1 cellular context compared by ENCODE assay signal in the genomic region with DNA sequence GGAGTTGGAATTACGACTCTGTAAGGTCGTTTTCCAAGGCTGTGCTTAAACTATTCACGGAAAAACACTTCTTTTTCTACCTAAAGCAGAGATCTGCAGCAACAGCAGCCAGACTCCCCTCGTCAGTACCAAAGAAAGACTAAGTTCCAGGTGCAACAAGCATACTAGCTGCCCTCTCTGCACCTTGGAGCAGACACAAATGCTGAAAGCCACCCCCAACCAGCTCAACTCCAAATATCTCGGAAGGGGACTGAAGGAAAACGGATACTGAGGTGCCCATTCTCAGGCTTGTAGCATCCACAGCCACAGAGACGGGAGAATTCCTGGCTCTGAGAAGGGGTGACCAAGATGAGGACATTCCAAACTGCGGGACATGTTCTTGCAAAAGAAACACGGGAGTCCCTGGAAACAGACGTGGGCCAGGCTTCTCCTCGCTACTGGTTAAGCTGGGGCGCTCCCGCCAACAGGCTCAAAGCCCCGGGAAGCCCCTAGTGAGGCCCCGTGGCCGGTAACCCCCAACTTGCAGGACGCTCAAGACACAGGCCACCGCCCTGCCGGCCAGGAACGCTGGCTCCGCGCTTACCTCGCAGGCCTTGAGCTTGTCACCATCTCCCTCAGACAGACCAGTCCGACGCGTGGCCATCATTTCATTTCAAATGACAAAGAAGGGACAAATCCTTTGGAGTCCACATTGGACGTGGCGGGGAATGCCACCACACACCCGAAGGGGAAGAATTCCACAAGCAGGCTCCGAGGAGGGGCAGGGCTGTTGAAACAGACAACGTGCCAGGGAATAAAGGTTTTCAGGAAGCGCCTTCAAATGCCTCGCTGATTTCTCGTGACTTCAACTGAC.
TF ChIP-seq lines count a peak whose summit lies in the region.

No MANE protein-coding gene starts in this region.

TF ChIP-seq in HepG2, 621 proteins besides CTCF, POLR2A, EP300 and RAD21 (continued from another document):
- TF ChIP-seq, protein P1, sequence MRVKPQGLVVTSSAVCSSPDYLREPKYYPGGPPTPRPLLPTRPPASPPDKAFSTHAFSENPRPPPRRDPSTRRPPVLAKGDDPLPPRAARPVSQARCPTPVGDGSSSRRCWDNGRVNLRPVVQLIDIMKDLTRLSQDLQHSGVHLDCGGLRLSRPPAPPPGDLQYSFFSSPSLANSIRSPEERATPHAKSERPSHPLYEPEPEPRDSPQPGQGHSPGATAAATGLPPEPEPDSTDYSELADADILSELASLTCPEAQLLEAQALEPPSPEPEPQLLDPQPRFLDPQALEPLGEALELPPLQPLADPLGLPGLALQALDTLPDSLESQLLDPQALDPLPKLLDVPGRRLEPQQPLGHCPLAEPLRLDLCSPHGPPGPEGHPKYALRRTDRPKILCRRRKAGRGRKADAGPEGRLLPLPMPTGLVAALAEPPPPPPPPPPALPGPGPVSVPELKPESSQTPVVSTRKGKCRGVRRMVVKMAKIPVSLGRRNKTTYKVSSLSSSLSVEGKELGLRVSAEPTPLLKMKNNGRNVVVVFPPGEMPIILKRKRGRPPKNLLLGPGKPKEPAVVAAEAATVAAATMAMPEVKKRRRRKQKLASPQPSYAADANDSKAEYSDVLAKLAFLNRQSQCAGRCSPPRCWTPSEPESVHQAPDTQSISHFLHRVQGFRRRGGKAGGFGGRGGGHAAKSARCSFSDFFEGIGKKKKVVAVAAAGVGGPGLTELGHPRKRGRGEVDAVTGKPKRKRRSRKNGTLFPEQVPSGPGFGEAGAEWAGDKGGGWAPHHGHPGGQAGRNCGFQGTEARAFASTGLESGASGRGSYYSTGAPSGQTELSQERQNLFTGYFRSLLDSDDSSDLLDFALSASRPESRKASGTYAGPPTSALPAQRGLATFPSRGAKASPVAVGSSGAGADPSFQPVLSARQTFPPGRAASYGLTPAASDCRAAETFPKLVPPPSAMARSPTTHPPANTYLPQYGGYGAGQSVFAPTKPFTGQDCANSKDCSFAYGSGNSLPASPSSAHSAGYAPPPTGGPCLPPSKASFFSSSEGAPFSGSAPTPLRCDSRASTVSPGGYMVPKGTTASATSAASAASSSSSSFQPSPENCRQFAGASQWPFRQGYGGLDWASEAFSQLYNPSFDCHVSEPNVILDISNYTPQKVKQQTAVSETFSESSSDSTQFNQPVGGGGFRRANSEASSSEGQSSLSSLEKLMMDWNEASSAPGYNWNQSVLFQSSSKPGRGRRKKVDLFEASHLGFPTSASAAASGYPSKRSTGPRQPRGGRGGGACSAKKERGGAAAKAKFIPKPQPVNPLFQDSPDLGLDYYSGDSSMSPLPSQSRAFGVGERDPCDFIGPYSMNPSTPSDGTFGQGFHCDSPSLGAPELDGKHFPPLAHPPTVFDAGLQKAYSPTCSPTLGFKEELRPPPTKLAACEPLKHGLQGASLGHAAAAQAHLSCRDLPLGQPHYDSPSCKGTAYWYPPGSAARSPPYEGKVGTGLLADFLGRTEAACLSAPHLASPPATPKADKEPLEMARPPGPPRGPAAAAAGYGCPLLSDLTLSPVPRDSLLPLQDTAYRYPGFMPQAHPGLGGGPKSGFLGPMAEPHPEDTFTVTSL (CRISPR knock-in tag; IDR thresholded peaks at IDR 0.05; ENCODE audit: borderline replicate concordance), result no peak
- peak; percentile 28; the same call in 1 of the 2 replicates for TF ChIP-seq MYC (CRISPR knock-in tag; IDR thresholded peaks at IDR 0.05; ENCODE audit: borderline replicate concordance)
- TF ChIP-seq ZNF343 (CRISPR knock-in tag; IDR thresholded peaks at IDR 0.05), result 0 out of 2 replicates have a peak, but pooled peaks have one; percentile 36
- TF ChIP-seq CHD2 (IDR thresholded peaks at IDR 0.05; ENCODE audit: low read depth, low read length), result no peak
- peak; percentile 54; the same call in 1 of the 2 replicates for TF ChIP-seq ZNF605 (CRISPR knock-in tag; IDR thresholded peaks at IDR 0.05)
- peak; percentile 46; the same call in 1 of the 2 replicates for TF ChIP-seq ZFY (CRISPR knock-in tag; IDR thresholded peaks at IDR 0.05)
- peak; percentile 43; the same call in 1 of the 2 replicates for TF ChIP-seq UBTF (CRISPR knock-in tag; IDR thresholded peaks at IDR 0.05)
- TF ChIP-seq ADNP (CRISPR knock-in tag; IDR thresholded peaks at IDR 0.05), result 0 out of 2 replicates have a peak, but pooled peaks have one; percentile 13
- TF ChIP-seq ZFP37 (CRISPR knock-in tag; IDR thresholded peaks at IDR 0.05; ENCODE audit: borderline replicate concordance), result no peak
- TF ChIP-seq GABPB1 (CRISPR knock-in tag; IDR thresholded peaks at IDR 0.05), result peak; percentile 11; the same call in 1 of the 2 replicates
- TF ChIP-seq ZNF816 (CRISPR knock-in tag; IDR thresholded peaks at IDR 0.05; ENCODE audit: borderline replicate concordance), result 0 out of 2 replicates have a peak, but pooled peaks have one; percentile 6
- no peak for TF ChIP-seq ATF3 (CRISPR knock-in tag; IDR thresholded peaks at IDR 0.05)
- peak; percentile 79 for TF ChIP-seq ZNF687 (CRISPR knock-in tag; IDR thresholded peaks at IDR 0.05)
- TF ChIP-seq SIX4 (CRISPR knock-in tag; IDR thresholded peaks at IDR 0.05), result no peak
- TF ChIP-seq MTA3 (CRISPR knock-in tag; IDR thresholded peaks at IDR 0.05), result no peak
- no peak for TF ChIP-seq ZNF503 (CRISPR knock-in tag; IDR thresholded peaks at IDR 0.05)
